Comparison of ENCODE assay signal across 15 cellular contexts in genomic region chr1:150410582-150411101, GRCh38. TPM values are rescaled to one million over a fixed set of nuclear protein-coding genes. Genes with fewer than 3 reads are reported as not detected.
DNase-seq lines count a peak whose midpoint lies in the region; ATAC-seq, FAIRE-seq and TF ChIP-seq lines count a peak whose summit lies in the region.
"Had no signal": no experiment of that assay in that cellular context is flagged by ENCODE, and none has a peak within 500 bp of the region (broad histone marks: within the 10 kb centered on the region; RNA-seq: fewer than 3 reads in every experiment).

No MANE protein-coding gene starts in this region.

- DNase-seq in MCF 10A (ENCODE audit: unreplicated experiment) (peak; percentile 80), breast epithelium (ENCODE audit: low spot score in 2 of 2) (no peak), mammary epithelial cell (peak; percentile 83), lower lobe of right lung (peak; percentile 60), testis (peak; percentile 77), RCC 7860 (ENCODE audit: low spot score) (no peak)
- DNase-seq in activated naive CD4-positive, alpha-beta T cell treated with anti-CD3 and anti-CD28 coated beads for 36 hours, result no peak
- no peak for DNase-seq in activated CD4-positive, alpha-beta T cell treated with anti-CD3 and anti-CD28 coated beads for 1 hour
- DNase-seq: activated T-cell treated with anti-CD3 and anti-CD28 coated beads, Interleukin-2, amount 50 U/mL, for 4 hours; NCI-H1048; NCI-H524; psoas muscle had no signal

- H3K9me3 ChIP-seq in breast epithelium (no peaks in the 10 kb centered on the region), mammary epithelial cell (replicated peaks; ENCODE audit: insufficient read depth, low read length) (no peaks in the 10 kb centered on the region), lower lobe of right lung (no peaks in the 10 kb centered on the region), testis (no peaks in the 10 kb centered on the region)
- H3K9me3 ChIP-seq: psoas muscle had no signal

- intact Hi-C loops in MCF 10A (cut with micrococcal nuclease) (no loop called here), breast epithelium (cut with DNase I; ENCODE audit: low total_unique reads) (no loop called here), mammary epithelial cell (cut with micrococcal nuclease) (no loop called here), lower lobe of right lung (cut with DNase I) (no loop called here), testis (cut with DNase I; ENCODE audit: low total_unique reads) (no loop called here)
- intact Hi-C loops in activated naive CD4-positive, alpha-beta T cell treated with anti-CD3 and anti-CD28 coated beads for 36 hours (cut with micrococcal nuclease), result no loop called here

- peak overlapping the region; percentile 57 for H3K27ac Mint-ChIP-seq in MCF 10A (ENCODE audit: low read depth, unreplicated experiment)
- no peak overlapping the region for H3K27ac Mint-ChIP-seq in activated naive CD4-positive, alpha-beta T cell treated with anti-CD3 and anti-CD28 coated beads for 36 hours

- peaks cover 41% of the 10 kb centered on the region for H3K4me1 Mint-ChIP-seq in MCF 10A (ENCODE audit: insufficient read depth, unreplicated experiment)
- H3K4me1 Mint-ChIP-seq in activated naive CD4-positive, alpha-beta T cell treated with anti-CD3 and anti-CD28 coated beads for 36 hours (ENCODE audit: low read depth), result peaks cover 49% of the 10 kb centered on the region

- no peaks in the 10 kb centered on the region for H3K9me3 Mint-ChIP-seq in MCF 10A (ENCODE audit: unreplicated experiment)
- no peaks in the 10 kb centered on the region for H3K9me3 Mint-ChIP-seq in activated naive CD4-positive, alpha-beta T cell treated with anti-CD3 and anti-CD28 coated beads for 36 hours
- H3K9me3 Mint-ChIP-seq: activated T-cell treated with anti-CD3 and anti-CD28 coated beads, Interleukin-2, amount 50 U/mL, for 4 hours had no signal

- no peaks in the 10 kb centered on the region for H3K27me3 Mint-ChIP-seq in MCF 10A (ENCODE audit: insufficient read depth, unreplicated experiment)
- no peaks in the 10 kb centered on the region for H3K27me3 Mint-ChIP-seq in activated naive CD4-positive, alpha-beta T cell treated with anti-CD3 and anti-CD28 coated beads for 36 hours (ENCODE audit: low read depth)

- peaks cover 5% of the 10 kb centered on the region for H3K36me3 Mint-ChIP-seq in MCF 10A (ENCODE audit: insufficient read depth, unreplicated experiment)
- peaks cover 2% of the 10 kb centered on the region for H3K36me3 Mint-ChIP-seq in activated naive CD4-positive, alpha-beta T cell treated with anti-CD3 and anti-CD28 coated beads for 36 hours (ENCODE audit: low read depth)

- H3K79me2 ChIP-seq in mammary epithelial cell (ENCODE audit: insufficient read depth, low read length), result peaks cover 70% of the 10 kb centered on the region

- no peaks in the 10 kb centered on the region for H3K36me3 ChIP-seq in breast epithelium
- no peaks in the 10 kb centered on the region for H3K36me3 ChIP-seq in mammary epithelial cell (ENCODE audit: insufficient read depth, low read length)
- H3K36me3 ChIP-seq in lower lobe of right lung, result no peaks in the 10 kb centered on the region
- H3K36me3 ChIP-seq in testis (ENCODE audit: low read depth, missing control alignments), result no peaks in the 10 kb centered on the region
- H3K36me3 ChIP-seq: cardiac muscle cell had no signal

- H2AFZ ChIP-seq in mammary epithelial cell (ENCODE audit: low read depth, low read length), result no peak overlapping the region

- TF ChIP-seq POLR2A in breast epithelium (IDR thresholded peaks at IDR 0.05) (no peak), testis (IDR thresholded peaks at IDR 0.05) (no peak)

- no peak overlapping the region for H3K4me3 ChIP-seq in breast epithelium
- H3K4me3 ChIP-seq in mammary epithelial cell (replicated peaks in 1 of 3; ENCODE audit: insufficient read depth in 1 of 3, low read depth in 2 of 3, low read length in 3 of 3), result no peak overlapping the region
- no peak overlapping the region for H3K4me3 ChIP-seq in lower lobe of right lung
- no peak overlapping the region for H3K4me3 ChIP-seq in testis
- H3K4me3 ChIP-seq: cardiac muscle cell, psoas muscle had no signal

- H3K4me3 Mint-ChIP-seq in MCF 10A (ENCODE audit: unreplicated experiment), result no peak overlapping the region
- H3K4me3 Mint-ChIP-seq in activated naive CD4-positive, alpha-beta T cell treated with anti-CD3 and anti-CD28 coated beads for 36 hours, result no peak overlapping the region
- H3K4me3 Mint-ChIP-seq: activated T-cell treated with anti-CD3 and anti-CD28 coated beads, Interleukin-2, amount 50 U/mL, for 4 hours had no signal

- dilution Hi-C loops in mammary epithelial cell (cut with HindIII; ENCODE audit: low sequenced_read_pairs), result no loop called here

- CTCF ChIA-PET in MCF 10A (lab: Yijun Ruan, JAX) (no interaction called here), mammary epithelial cell (lab: Charles Lee; ENCODE audit: low non-redundant PET) (no interaction called here)
- CTCF ChIA-PET in activated naive CD4-positive, alpha-beta T cell treated with anti-CD3 and anti-CD28 coated beads for 36 hours (lab: Charles Lee), result no interaction called here

- H3K27ac ChIP-seq in breast epithelium, result no peak overlapping the region
- no peak overlapping the region for H3K27ac ChIP-seq in mammary epithelial cell (ENCODE audit: insufficient read depth, low read depth, low read length)
- H3K27ac ChIP-seq in lower lobe of right lung, result no peak overlapping the region
- H3K27ac ChIP-seq in testis, result peak overlapping the region in 1 of 2 donors; percentile 6
- H3K27ac ChIP-seq: cardiac muscle cell, psoas muscle had no signal

- no peaks in the 10 kb centered on the region for H3K27me3 ChIP-seq in breast epithelium
- H3K27me3 ChIP-seq in mammary epithelial cell (ENCODE audit: insufficient read depth, low read length), result no peaks in the 10 kb centered on the region
- H3K27me3 ChIP-seq in lower lobe of right lung (ENCODE audit: low read depth), result no peaks in the 10 kb centered on the region
- H3K27me3 ChIP-seq in testis, result no peaks in the 10 kb centered on the region
- H3K27me3 ChIP-seq: cardiac muscle cell had no signal

- H3K4me2 ChIP-seq in mammary epithelial cell (ENCODE audit: insufficient read depth, low read depth, low read length), result no peak overlapping the region

- ATAC-seq in lower lobe of right lung, result peak; percentile 76 to 86
- ATAC-seq: activated T-cell treated with anti-CD3 and anti-CD28 coated beads, Interleukin-2, amount 50 U/mL, for 4 hours; psoas muscle; Right ventricle myocardium inferior had no signal

- no peaks in the 10 kb centered on the region for H3K4me1 ChIP-seq in breast epithelium
- H3K4me1 ChIP-seq in mammary epithelial cell (ENCODE audit: insufficient read depth, low read length), result no peaks in the 10 kb centered on the region
- H3K4me1 ChIP-seq in lower lobe of right lung, result peaks cover 24% of the 10 kb centered on the region
- peaks cover 11% of the 10 kb centered on the region for H3K4me1 ChIP-seq in testis

- POLR2A ChIA-PET in MCF 10A (lab: Yijun Ruan, JAX), result interaction anchor here (1.1 kb wide), 1 partner anchor 148 kb away, joined by 4 read pairs; no protein-coding TSS in a partner anchor

- H4K20me1 ChIP-seq in mammary epithelial cell (ENCODE audit: insufficient read depth, low read length), result peaks cover under 1% of the 10 kb centered on the region

- no TSS peak for BruUV-seq in MCF 10A (replicated peaks; lab: Mats Ljungman, UMichigan)
- BruUV-seq in mammary epithelial cell (replicated peaks; lab: Mats Ljungman, UMichigan), result no TSS peak

- in situ Hi-C loops in mammary epithelial cell (cut with MboI; ENCODE audit: low sequenced_read_pairs in 2 of 2), result no loop called here

- FAIRE-seq in RCC 7860 (lab: Jason Lieb, UNC), result no peak
- FAIRE-seq: A204.1 had no signal

- no peak overlapping the region for H3K9ac ChIP-seq in mammary epithelial cell (ENCODE audit: insufficient read depth, low read length)

- TF ChIP-seq CTCF in MCF 10A (IDR thresholded peaks at IDR 0.05; ENCODE audit: unreplicated experiment) (no peak), breast epithelium (IDR thresholded peaks at IDR 0.05) (no peak), mammary epithelial cell (conservative IDR thresholded peaks at IDR 0.05 in 1 of 2, IDR thresholded peaks at IDR 0.05 in 1 of 2; ENCODE audit: extremely low read depth in 1 of 2, insufficient read depth in 1 of 2, low read depth in 1 of 2, low read length in 2 of 2) (no peak), lower lobe of right lung (IDR thresholded peaks at IDR 0.05) (no peak), testis (IDR thresholded peaks at IDR 0.05) (no peak)

- WGBS in mammary epithelial cell (ENCODE audit: low coverage, missing lambda C conversion rate), result 74% methylated on average over 6 of the region's 6 CpGs
- 68 to 78% methylated on average over 6 of the region's 6 CpGs for WGBS in testis, 2 donors

RNA-seq across cellular contexts. Expression of gene RPRD2, which starts 46.7 kb away (rescaled TPM):
- 35.2 and 37.4 TPM in 2 replicates for total RNA-seq in MCF 10A (2022)
- total RNA-seq in breast epithelium, result 10 to 100 TPM; 19.4 to 26.5 (median 20.3) TPM
- 10 to 100 TPM; 12.7 to 22.7 TPM for total RNA-seq in mammary epithelial cell
- polyA plus RNA-seq in mammary epithelial cell, result 12.6 TPM
- 19.4 TPM for polyA minus RNA-seq in mammary epithelial cell
- total RNA-seq in lower lobe of right lung, result 32.0 TPM
- total RNA-seq in testis, result 10 to 100 TPM; 32.1 to 36.3 TPM
- polyA plus RNA-seq in testis (ENCODE audit: insufficient read depth, low read depth, low replicate concordance), result 38.9 TPM
- total RNA-seq in activated naive CD4-positive, alpha-beta T cell treated with anti-CD3 and anti-CD28 coated beads for 36 hours, result 10 to 100 TPM; 20.9 to 22.9 TPM

Comparison
In these comparisons a context has a peak if more than half of its experiments do, and no peak if none do; other contexts are left out.
1. DNase-seq: peak in MCF 10A (single experiment), mammary epithelial cell (single experiment), lower lobe of right lung (single experiment) and testis (single experiment); none in breast epithelium (0 of 2), RCC 7860 (single experiment), activated naive CD4-positive, alpha-beta T cell treated with anti-CD3 and anti-CD28 coated beads for 36 hours (single experiment) and activated CD4-positive, alpha-beta T cell treated with anti-CD3 and anti-CD28 coated beads for 1 hour (single experiment).